11 cellular contexts compared by ENCODE assay signal in the genomic region with DNA sequence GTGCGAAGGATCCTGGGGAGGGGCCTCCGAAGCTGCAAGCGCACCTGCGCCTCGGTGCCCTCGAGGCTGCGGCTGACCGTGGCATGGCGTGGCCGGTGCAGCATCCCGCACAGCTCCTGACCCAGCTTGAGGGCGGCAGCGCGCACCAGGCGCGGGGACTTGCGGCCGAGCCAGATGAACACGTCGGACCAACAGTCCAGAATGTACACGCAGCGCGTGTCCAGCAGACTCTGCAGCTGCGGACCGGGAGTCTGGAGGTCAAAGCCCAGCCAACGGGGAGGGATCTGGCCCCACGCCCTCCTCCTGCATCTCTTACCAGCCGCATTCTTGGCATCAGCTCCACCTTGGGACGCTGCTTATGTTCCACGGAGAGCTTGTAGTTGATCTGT. TPM values are rescaled to one million over a fixed set of nuclear protein-coding genes. Genes with fewer than 3 reads are reported as not detected.
DNase-seq lines count a peak whose midpoint lies in the region; ATAC-seq, FAIRE-seq and TF ChIP-seq lines count a peak whose summit lies in the region.
"Had no signal": no experiment of that assay in that cellular context is flagged by ENCODE, and none has a peak within 500 bp of the region (broad histone marks: within the 10 kb centered on the region; RNA-seq: fewer than 3 reads in every experiment).

No MANE protein-coding gene starts in this region.

- H3K4me1 Mint-ChIP-seq in glutamatergic neuron (ENCODE audit: low read depth, unreplicated experiment): peaks cover 7% of the 10 kb centered on the region

- H3K9me3 Mint-ChIP-seq in glutamatergic neuron (ENCODE audit: unreplicated experiment): peaks cover 8% of the 10 kb centered on the region

- BruUV-seq in HepG2 (replicated peaks; lab: Mats Ljungman, UMichigan): no TSS peak

- intact Hi-C loops in HepG2 (cut with micrococcal nuclease; ENCODE audit: unreplicated experiment) (no loop called here), right lobe of liver (cut with DNase I) (no loop called here)

- H3K14ac ChIP-seq in neuronal stem cell (ENCODE audit: low read length): no peak overlapping the region

- H3K36me3 ChIP-seq in HepG2 (replicated peaks in 1 of 2; ENCODE audit: control insufficient read depth in 1 of 2, insufficient read depth in 2 of 2, low read length in 2 of 2) (peaks cover 34 to 68% of the 10 kb centered on the region in 2 experiments), right lobe of liver (peaks cover 7 to 70% (median 32%) of the 10 kb centered on the region in 4 donors), neuronal stem cell (replicated peaks in 1 of 2; ENCODE audit: control insufficient read depth in 2 of 2, insufficient read depth in 2 of 2, low read length in 2 of 2) (peaks cover 68 to 89% of the 10 kb centered on the region in 2 donors)

- H3K27ac ChIP-seq in HepG2 (ENCODE audit: extremely low read length, insufficient read depth, low read length): no peak overlapping the region
- H3K27ac ChIP-seq in right lobe of liver: no peak overlapping the region
- H3K27ac ChIP-seq in neuronal stem cell (replicated peaks; ENCODE audit: low read length): no peak overlapping the region

- no peaks in the 10 kb centered on the region for H4K20me1 ChIP-seq in HepG2 (ENCODE audit: insufficient read depth, low read length)

- WGBS in HepG2 (ENCODE audit: low lambda C conversion rate): 98% methylated on average over 26 of the region's 30 CpGs
- 53% methylated on average over 3 of the region's 30 CpGs for WGBS in right lobe of liver (ENCODE audit: insufficient coverage, low coverage, low lambda C conversion rate, missing lambda C conversion rate)
- WGBS in neuronal stem cell (ENCODE audit: extremely low coverage in 2 of 2, insufficient read length in 2 of 2, insufficient replicate concordance in 1 of 2), 2 donors: no CpG with 5 or more reads among the region's 30 CpGs

- H3K27me3 ChIP-seq in HepG2 (ENCODE audit: control insufficient read depth in 1 of 2, insufficient read depth in 2 of 2, low read length in 2 of 2) (no peaks in the 10 kb centered on the region), right lobe of liver (no peaks in the 10 kb centered on the region), neuronal stem cell (ENCODE audit: control insufficient read depth in 3 of 3, insufficient read depth in 3 of 3, low read depth in 1 of 3, low read length in 3 of 3) (no peaks in the 10 kb centered on the region)
- H3K27me3 ChIP-seq: ascending aorta had no signal

- H3K4me3 ChIP-seq in HepG2 (replicated peaks in 1 of 3; ENCODE audit: insufficient read depth in 1 of 3, low read depth in 2 of 3, low read length in 3 of 3) (no peak overlapping the region), right lobe of liver (no peak overlapping the region), neuronal stem cell (ENCODE audit: low read length in 2 of 2) (peak overlapping the region in 1 of 2 donors; percentile 52)
- H3K4me3 ChIP-seq: ascending aorta had no signal

- H3K9ac ChIP-seq in HepG2 (ENCODE audit: insufficient read depth, low read depth, low read length) (no peak overlapping the region), neuronal stem cell (ENCODE audit: low read depth, low read length, poor library complexity) (peak overlapping the region; percentile 53)
- H3K9ac ChIP-seq: SK-N-SH had no signal

- TF ChIP-seq CTCF in HepG2 (CRISPR knock-in tag; IDR thresholded peaks at IDR 0.05): no peak
- no peak for TF ChIP-seq CTCF in right lobe of liver (IDR thresholded peaks at IDR 0.05)
- TF ChIP-seq CTCF in glutamatergic neuron (IDR thresholded peaks at IDR 0.05; ENCODE audit: partially characterized antibody, unreplicated experiment): no peak

- H3K4me2 ChIP-seq in HepG2 (ENCODE audit: low read depth, low read length) (no peak overlapping the region), neuronal stem cell (ENCODE audit: insufficient read depth, low read length, poor library complexity, severe bottlenecking) (no peak overlapping the region)
- H3K4me2 ChIP-seq: SK-N-SH had no signal

- no peak for TF ChIP-seq EP300 in HepG2 (IDR thresholded peaks at IDR 0.05; ENCODE audit: low read depth in 2 of 2, low read length in 2 of 2)
- TF ChIP-seq EP300 in HepG2 (CRISPR knock-in tag; IDR thresholded peaks at IDR 0.05; ENCODE audit: borderline replicate concordance): no peak

- POLR2A ChIA-PET in HepG2 (lab: Yijun Ruan, JAX): interaction anchor here (1.2 kb wide), 1 partner anchor 14 kb away, joined by 3 read pairs; no protein-coding TSS in a partner anchor

- DNase-seq in HepG2 (ENCODE audit: low spot score) (no peak), right lobe of liver (no peak), glutamatergic neuron (no peak), neuronal stem cell (ENCODE audit: low spot score) (no peak), cerebellar nuclear complex (lab: John Stamatoyannopoulos, UW) (no peak), G401 (ENCODE audit: low spot score) (no peak), SW 1271 (lab: John Stamatoyannopoulos, UW) (no peak)
- no peak for DNase-seq in stimulated activated CD4-positive, alpha-beta T cell treated with anti-CD3 and anti-CD28 coated beads, Interleukin-12 subunit alpha, Interleukin-12 subunit beta, amount 100 ng/mL, for 4 hours

- no peaks in the 10 kb centered on the region for H3K9me3 ChIP-seq in HepG2 (ENCODE audit: low read length)
- H3K9me3 ChIP-seq in right lobe of liver: no peaks in the 10 kb centered on the region
- peaks cover 0 to 3% of the 10 kb centered on the region in 2 donors for H3K9me3 ChIP-seq in neuronal stem cell (replicated peaks in 1 of 2; ENCODE audit: control insufficient read depth in 2 of 2, insufficient read depth in 1 of 2, low read depth in 1 of 2, low read length in 2 of 2)
- H3K9me3 ChIP-seq: ascending aorta, SK-N-SH had no signal

- no peak overlapping the region for H2AFZ ChIP-seq in HepG2 (ENCODE audit: low read length)
- H2AFZ ChIP-seq in neuronal stem cell (ENCODE audit: low read length): no peak overlapping the region

- TF ChIP-seq RAD21 in HepG2 (CRISPR knock-in tag; IDR thresholded peaks at IDR 0.05): no peak

- no peak overlapping the region for H3K18ac ChIP-seq in neuronal stem cell (ENCODE audit: low read length)

- H2BK12ac ChIP-seq in neuronal stem cell (ENCODE audit: low read length): no peak overlapping the region

- in situ Hi-C loops in HepG2 (cut with HindIII; ENCODE audit: extremely low pct_ligation_motif_present, low pct_unique_long_range_greater_than_20kb) (no loop called here), G401 (cut with HindIII; ENCODE audit: low sequenced_read_pairs) (no loop called here)

- ATAC-seq in HepG2 (no peak), right lobe of liver (no peak)

- peaks cover 7% of the 10 kb centered on the region for H3K79me1 ChIP-seq in neuronal stem cell (ENCODE audit: low read depth, low read length)

- peak overlapping the region; percentile 45 for H4K8ac ChIP-seq in neuronal stem cell (ENCODE audit: low read depth, low read length)

- no peak overlapping the region for H2BK5ac ChIP-seq in neuronal stem cell (ENCODE audit: low read length)

- H2BK15ac ChIP-seq in neuronal stem cell (ENCODE audit: low read length): no peak overlapping the region

- H4K91ac ChIP-seq in neuronal stem cell (ENCODE audit: low read depth, low read length, poor library complexity): no peak overlapping the region

- no peak for FAIRE-seq in HepG2 (lab: Jason Lieb, UNC)
- FAIRE-seq: urothelium cell line had no signal

- H3K79me2 ChIP-seq in HepG2 (ENCODE audit: insufficient read depth, low read length): no peaks in the 10 kb centered on the region

- peak overlapping the region; percentile 52 for H3K4me3 Mint-ChIP-seq in glutamatergic neuron (ENCODE audit: unreplicated experiment)

- H3K23ac ChIP-seq in neuronal stem cell (ENCODE audit: low read depth, low read length, poor library complexity): peak overlapping the region; percentile 75

- CTCF ChIA-PET in HepG2 (lab: Yijun Ruan, JAX; ENCODE audit: low intra/inter-chr PET ratio, low total read pairs): interaction anchor here (1.0 to 1.1 kb wide), 2 partner anchors 71 to 131 kb away, joined by 3 read pairs; partner anchors contain the start of gene EVPLL

- no peak overlapping the region for H3K4ac ChIP-seq in neuronal stem cell (ENCODE audit: low read length)

- H3K27ac Mint-ChIP-seq in glutamatergic neuron (ENCODE audit: unreplicated experiment): no peak overlapping the region

- TF ChIP-seq POLR2A in HepG2 (IDR thresholded peaks at IDR 0.05; ENCODE audit: insufficient read depth in 1 of 2, low read depth in 2 of 2, low read length in 2 of 2) (no peak), right lobe of liver (IDR thresholded peaks at IDR 0.05) (no peak)

- no peaks in the 10 kb centered on the region for H3K4me1 ChIP-seq in HepG2 (ENCODE audit: insufficient read depth, low read length)
- no peaks in the 10 kb centered on the region for H3K4me1 ChIP-seq in right lobe of liver
- H3K4me1 ChIP-seq in neuronal stem cell (ENCODE audit: control insufficient read depth in 2 of 2, insufficient read depth in 1 of 2, low read depth in 1 of 2, low read length in 2 of 2): peaks cover 0 to 9% of the 10 kb centered on the region in 2 donors

- peak overlapping the region; percentile 6 for H2AK5ac ChIP-seq in neuronal stem cell (ENCODE audit: low read depth, low read length)

- no peaks in the 10 kb centered on the region for H3K36me3 Mint-ChIP-seq in glutamatergic neuron (ENCODE audit: unreplicated experiment)

- peaks cover 15% of the 10 kb centered on the region for H3K27me3 Mint-ChIP-seq in glutamatergic neuron (ENCODE audit: unreplicated experiment)

- no peak overlapping the region for H2BK120ac ChIP-seq in neuronal stem cell (ENCODE audit: low read depth, low read length)

RNA-seq across cellular contexts. Expression of gene FLII, which starts 10.9 kb away (rescaled TPM):
- total RNA-seq in HepG2 (2016; rRNA removed; fragmentation: Illumina TruSeq; extraction: Trizol) (130 and 135 TPM in 2 replicates), right lobe of liver (100 to 1,000 TPM in 4 of 6 experiments, 10 to 100 TPM in 2; 89.0 to 171 (median 116) TPM), glutamatergic neuron (ENCODE audit: unreplicated experiment) (203 TPM)
- total RNA-seq in HepG2 (2016; cell fraction: cytosol; rRNA removed; fragmentation: Illumina TruSeq; extraction: Trizol; ENCODE audit: low read depth): 20.5 and 23.1 TPM in 2 replicates
- total RNA-seq in HepG2 (2016; cell fraction: insoluble cytoplasmic fraction; rRNA removed; fragmentation: Illumina TruSeq; extraction: Trizol): 123 and 124 TPM in 2 replicates
- total RNA-seq in HepG2 (2016; cell fraction: membrane; rRNA removed; fragmentation: Illumina TruSeq; extraction: Trizol): 56.6 and 58.5 TPM in 2 replicates
- 79.3 and 83.0 TPM in 2 replicates for total RNA-seq in HepG2 (2016; cell fraction: nucleus; rRNA removed; fragmentation: Illumina TruSeq; extraction: Trizol)
- polyA plus RNA-seq in HepG2 (2011; rRNA removed): 303 and 324 TPM in 2 replicates
- 189 and 265 TPM in 2 replicates for polyA plus RNA-seq in HepG2 (2011; cell fraction: cytosol; rRNA removed)
- 685 and 845 TPM in 2 replicates for polyA plus RNA-seq in HepG2 (2011; cell fraction: nucleus; rRNA removed)
- polyA plus RNA-seq in HepG2 (2012): 108 and 130 TPM in 2 replicates
- 15.6 and 17.4 TPM in 2 replicates for polyA plus RNA-seq in HepG2 (2016; cell fraction: cytosol; fragmentation: Illumina TruSeq; extraction: Trizol; ENCODE audit: low read depth)
- 140 and 172 TPM in 2 replicates for polyA plus RNA-seq in HepG2 (2016; cell fraction: insoluble cytoplasmic fraction; fragmentation: Illumina TruSeq; extraction: Trizol; ENCODE audit: low read depth)
- polyA plus RNA-seq in HepG2 (2016; cell fraction: membrane; fragmentation: Illumina TruSeq; extraction: Trizol; ENCODE audit: low read depth): 37.0 and 39.8 TPM in 2 replicates
- polyA plus RNA-seq in HepG2 (2016; cell fraction: nucleus; fragmentation: Illumina TruSeq; extraction: Trizol; ENCODE audit: insufficient read depth, low read depth): 198 and 202 TPM in 2 replicates
- polyA minus RNA-seq in HepG2 (2011; rRNA and poly(A)+ RNA removed; ENCODE audit: low replicate concordance): 413 and 442 TPM in 2 replicates
- 159 and 175 TPM in 2 replicates for polyA minus RNA-seq in HepG2 (2011; cell fraction: cytosol; rRNA and poly(A)+ RNA removed)
- polyA minus RNA-seq in HepG2 (2011; cell fraction: nucleus; rRNA and poly(A)+ RNA removed): 95.7 and 108 TPM in 2 replicates
- polyA plus RNA-seq in neuronal stem cell (2013, experiment 1 of 2): 127 TPM
- polyA plus RNA-seq in neuronal stem cell (2013, experiment 2 of 2): 124 TPM
- total RNA-seq in G401 (2014; rRNA removed; shearing (Covaris generic)): 321 and 446 TPM in 2 replicates

RNA-seq across cellular contexts. Expression of gene MIEF2, which starts 12.9 kb away (rescaled TPM):
- total RNA-seq in HepG2 (2016; rRNA removed; fragmentation: Illumina TruSeq; extraction: Trizol): 8.0 and 8.2 TPM in 2 replicates
- 1.4 and 1.9 TPM in 2 replicates for total RNA-seq in HepG2 (2016; cell fraction: cytosol; rRNA removed; fragmentation: Illumina TruSeq; extraction: Trizol; ENCODE audit: low read depth)
- total RNA-seq in HepG2 (2016; cell fraction: insoluble cytoplasmic fraction; rRNA removed; fragmentation: Illumina TruSeq; extraction: Trizol): 6.8 and 9.6 TPM in 2 replicates
- total RNA-seq in HepG2 (2016; cell fraction: membrane; rRNA removed; fragmentation: Illumina TruSeq; extraction: Trizol): 2.5 and 2.9 TPM in 2 replicates
- total RNA-seq in HepG2 (2016; cell fraction: nucleus; rRNA removed; fragmentation: Illumina TruSeq; extraction: Trizol): 11.8 and 12.5 TPM in 2 replicates
- polyA plus RNA-seq in HepG2 (2011; rRNA removed): 6.0 and 9.5 TPM in 2 replicates
- 10.8 and 16.3 TPM in 2 replicates for polyA plus RNA-seq in HepG2 (2011; cell fraction: cytosol; rRNA removed)
- polyA plus RNA-seq in HepG2 (2011; cell fraction: nucleus; rRNA removed): 40.2 and 48.1 TPM in 2 replicates
- polyA plus RNA-seq in HepG2 (2012): 4.3 and 5.9 TPM in 2 replicates
- 0.40 and 0.46 TPM in 2 replicates for polyA plus RNA-seq in HepG2 (2016; cell fraction: cytosol; fragmentation: Illumina TruSeq; extraction: Trizol; ENCODE audit: low read depth)
- polyA plus RNA-seq in HepG2 (2016; cell fraction: insoluble cytoplasmic fraction; fragmentation: Illumina TruSeq; extraction: Trizol; ENCODE audit: low read depth): 3.5 and 3.7 TPM in 2 replicates
- polyA plus RNA-seq in HepG2 (2016; cell fraction: membrane; fragmentation: Illumina TruSeq; extraction: Trizol; ENCODE audit: low read depth): 1.1 and 1.2 TPM in 2 replicates
- polyA plus RNA-seq in HepG2 (2016; cell fraction: nucleus; fragmentation: Illumina TruSeq; extraction: Trizol; ENCODE audit: insufficient read depth, low read depth): 8.4 and 11.9 TPM in 2 replicates
- 12.7 and 29.1 TPM in 2 replicates for polyA minus RNA-seq in HepG2 (2011; rRNA and poly(A)+ RNA removed; ENCODE audit: low replicate concordance)
- polyA minus RNA-seq in HepG2 (2011; cell fraction: cytosol; rRNA and poly(A)+ RNA removed): 7.4 and 9.1 TPM in 2 replicates
- 18.0 and 20.5 TPM in 2 replicates for polyA minus RNA-seq in HepG2 (2011; cell fraction: nucleus; rRNA and poly(A)+ RNA removed)
- total RNA-seq in right lobe of liver: 10 to 100 TPM in 1 of 6 experiments, 1 to 10 TPM in 5; 5.9 to 10.6 (median 7.1) TPM
- 7.4 TPM for total RNA-seq in glutamatergic neuron (ENCODE audit: unreplicated experiment)
- 4.4 TPM for polyA plus RNA-seq in neuronal stem cell (2013, experiment 1 of 2)
- 4.6 TPM for polyA plus RNA-seq in neuronal stem cell (2013, experiment 2 of 2)
- 20.5 and 22.0 TPM in 2 replicates for total RNA-seq in G401 (2014; rRNA removed; shearing (Covaris generic))

RNA-seq across cellular contexts. Expression of gene LLGL1, which starts 22.2 kb away (rescaled TPM):
- total RNA-seq in HepG2 (2016; rRNA removed; fragmentation: Illumina TruSeq; extraction: Trizol) (15.3 and 19.7 TPM in 2 replicates), right lobe of liver (1 to 10 TPM; 2.0 to 8.6 (median 2.8) TPM), glutamatergic neuron (ENCODE audit: unreplicated experiment) (84.6 TPM)
- 2.3 and 2.6 TPM in 2 replicates for total RNA-seq in HepG2 (2016; cell fraction: cytosol; rRNA removed; fragmentation: Illumina TruSeq; extraction: Trizol; ENCODE audit: low read depth)
- total RNA-seq in HepG2 (2016; cell fraction: insoluble cytoplasmic fraction; rRNA removed; fragmentation: Illumina TruSeq; extraction: Trizol): 15.3 and 17.1 TPM in 2 replicates
- 8.6 and 9.8 TPM in 2 replicates for total RNA-seq in HepG2 (2016; cell fraction: membrane; rRNA removed; fragmentation: Illumina TruSeq; extraction: Trizol)
- 8.6 and 10.2 TPM in 2 replicates for total RNA-seq in HepG2 (2016; cell fraction: nucleus; rRNA removed; fragmentation: Illumina TruSeq; extraction: Trizol)
- 15.0 and 18.8 TPM in 2 replicates for polyA plus RNA-seq in HepG2 (2011; rRNA removed)
- 10.4 and 17.8 TPM in 2 replicates for polyA plus RNA-seq in HepG2 (2011; cell fraction: cytosol; rRNA removed)
- polyA plus RNA-seq in HepG2 (2011; cell fraction: nucleus; rRNA removed): 32.9 and 37.7 TPM in 2 replicates
- polyA plus RNA-seq in HepG2 (2012): 7.1 and 9.0 TPM in 2 replicates
- polyA plus RNA-seq in HepG2 (2016; cell fraction: cytosol; fragmentation: Illumina TruSeq; extraction: Trizol; ENCODE audit: low read depth): 1.6 and 1.8 TPM in 2 replicates
- polyA plus RNA-seq in HepG2 (2016; cell fraction: insoluble cytoplasmic fraction; fragmentation: Illumina TruSeq; extraction: Trizol; ENCODE audit: low read depth): 13.7 and 17.7 TPM in 2 replicates
- polyA plus RNA-seq in HepG2 (2016; cell fraction: membrane; fragmentation: Illumina TruSeq; extraction: Trizol; ENCODE audit: low read depth): 5.4 and 6.6 TPM in 2 replicates
- 15.0 and 16.9 TPM in 2 replicates for polyA plus RNA-seq in HepG2 (2016; cell fraction: nucleus; fragmentation: Illumina TruSeq; extraction: Trizol; ENCODE audit: insufficient read depth, low read depth)
- 19.0 and 51.1 TPM in 2 replicates for polyA minus RNA-seq in HepG2 (2011; rRNA and poly(A)+ RNA removed; ENCODE audit: low replicate concordance)
- polyA minus RNA-seq in HepG2 (2011; cell fraction: cytosol; rRNA and poly(A)+ RNA removed): 11.7 and 14.3 TPM in 2 replicates
- 8.6 and 10.4 TPM in 2 replicates for polyA minus RNA-seq in HepG2 (2011; cell fraction: nucleus; rRNA and poly(A)+ RNA removed)
- 72.8 TPM for polyA plus RNA-seq in neuronal stem cell (2013, experiment 1 of 2)
- 73.5 TPM for polyA plus RNA-seq in neuronal stem cell (2013, experiment 2 of 2)
- total RNA-seq in G401 (2014; rRNA removed; shearing (Covaris generic)): 67.1 and 74.6 TPM in 2 replicates
